9 cellular contexts compared by ENCODE assay signal in genomic region chr4:76738081-76738931, GRCh38.
A peak's percentile ranks its signal among the peaks of the same experiment; 100 is the strongest.
DNase-seq lines count a peak whose midpoint lies in the region; ATAC-seq and TF ChIP-seq lines count a peak whose summit lies in the region.
"Had no signal": no experiment of that assay in that cellular context is flagged by ENCODE, and none has a peak within 500 bp of the region (broad histone marks: within the 10 kb centered on the region; RNA-seq: fewer than 3 reads in every experiment).

No MANE protein-coding gene starts in this region.

- DNase-seq in AG04450 (ENCODE audit: low read depth, low spot score) (peak; percentile 87), GOT3 (lab: John Stamatoyannopoulos, UW) (peak; percentile 34), astrocyte of the hippocampus (ENCODE audit: low read depth, low spot score) (peak; percentile 82), mucosa of descending colon (no peak), NCI-H2029 (lab: John Stamatoyannopoulos, UW) (no peak), thyroid gland (no peak)
- DNase-seq: stimulated activated naive CD4-positive, alpha-beta T cell had no signal

- POLR2A ChIA-PET in AG04450 (lab: Yijun Ruan, JAX): interaction anchor here (0.6 to 2.4 kb wide), 9 partner anchors 9 to 307 kb away, joined by 3 to 30 read pairs (median 5); partner anchors contain the start of gene SEPTIN11

- WGBS in thyroid gland, 2 donors: 50 to 53% methylated on average over 5 of the region's 5 CpGs

- H3K9me3 ChIP-seq in AG04450 (ENCODE audit: control insufficient read depth, insufficient read depth, low read length) (peaks cover 17% of the 10 kb centered on the region; the same call in 1 of the 2 replicates), mucosa of descending colon (no peaks in the 10 kb centered on the region), thyroid gland (no peaks in the 10 kb centered on the region)

- TF ChIP-seq POLR2A in thyroid gland (IDR thresholded peaks at IDR 0.05): no peak

- intact Hi-C loops in mucosa of descending colon (cut with DNase I, micrococcal nuclease) (no loop called here), thyroid gland (cut with DNase I) (no loop called here)

- H3K27ac ChIP-seq in AG04450 (ENCODE audit: low read depth, low read length) (peak overlapping the region; percentile 94), thyroid gland (no peak overlapping the region)

- H3K4me3 ChIP-seq in AG04450 (ENCODE audit: low read depth, low read length): peak overlapping the region; percentile 8; the same call in 1 of the 2 replicates
- H3K4me3 ChIP-seq in mucosa of descending colon: no peak overlapping the region
- no peak overlapping the region for H3K4me3 ChIP-seq in thyroid gland (replicated peaks in 1 of 3)

- TF ChIP-seq CTCF in AG04450 (IDR thresholded peaks at IDR 0.05; ENCODE audit: low read depth, low read length): no peak
- no peak for TF ChIP-seq CTCF in mucosa of descending colon (IDR thresholded peaks at IDR 0.05)
- TF ChIP-seq CTCF in thyroid gland (IDR thresholded peaks at IDR 0.05): no peak

- CTCF ChIA-PET in AG04450 (lab: Charles Lee): interaction anchor here (0.6 to 1.4 kb wide), 7 partner anchors 9 to 1005 kb away, joined by 3 to 8 read pairs (median 5); no protein-coding TSS in a partner anchor

- H3K27me3 ChIP-seq in AG04450 (ENCODE audit: control insufficient read depth, insufficient read depth, low read length): no peaks in the 10 kb centered on the region
- H3K27me3 ChIP-seq in thyroid gland: no peaks in the 10 kb centered on the region

- H3K4me1 ChIP-seq in mucosa of descending colon (ENCODE audit: low read depth) (peaks cover 4% of the 10 kb centered on the region), thyroid gland (peaks cover 6 to 12% of the 10 kb centered on the region in 2 donors)

- peak; percentile 45 for ATAC-seq in mucosa of descending colon
- ATAC-seq in GM18907 (IDR thresholded peaks at IDR 0.05; ENCODE audit: unreplicated experiment): no peak
- no peak for ATAC-seq in GM19035 (IDR thresholded peaks at IDR 0.05; ENCODE audit: unreplicated experiment)

- H3K36me3 ChIP-seq in mucosa of descending colon (ENCODE audit: low read depth): peaks cover 6% of the 10 kb centered on the region
- H3K36me3 ChIP-seq in thyroid gland: no peaks in the 10 kb centered on the region

Comparison
In these comparisons a context has a peak if more than half of its experiments do, and no peak if none do; other contexts are left out.
1. DNase-seq: peak in AG04450 (single experiment), GOT3 (single experiment) and astrocyte of the hippocampus (single experiment); none in mucosa of descending colon (0 of 3), NCI-H2029 (single experiment) and thyroid gland (0 of 2).